8 cellular contexts compared by ENCODE assay signal in genomic region chr11:8732276-8732675, GRCh38. TPM values are rescaled to one million over a fixed set of nuclear protein-coding genes. Genes with fewer than 3 reads are reported as not detected.
A peak's percentile ranks its signal among the peaks of the same experiment; 100 is the strongest.
DNase-seq lines count a peak whose midpoint lies in the region; ATAC-seq and TF ChIP-seq lines count a peak whose summit lies in the region.

No MANE protein-coding gene starts in this region.

- POLR2A ChIA-PET in CD8-positive, alpha-beta T cell (lab: Charles Lee): no interaction called here

- peaks cover 23 to 60% (median 29%) of the 10 kb centered on the region in 3 donors for H3K4me1 ChIP-seq in esophagus squamous epithelium
- peaks cover 23 to 64% of the 10 kb centered on the region in 2 donors for H3K4me1 ChIP-seq in thoracic aorta (ENCODE audit: control insufficient read depth in 1 of 2, low read depth in 2 of 2)
- no peaks in the 10 kb centered on the region for H3K4me1 ChIP-seq in CD8-positive, alpha-beta T cell (ENCODE audit: insufficient read depth, low read length)

- ATAC-seq in GM21360 (IDR thresholded peaks at IDR 0.05; ENCODE audit: unreplicated experiment): peak; percentile 60
- ATAC-seq in thoracic aorta (ENCODE audit: insufficient number of reproducible peaks, low FRiP score, low read depth): no peak
- no peak for ATAC-seq in CD8-positive, alpha-beta T cell

- H3K27ac Mint-ChIP-seq in CD8-positive, alpha-beta T cell: no peak overlapping the region

- peaks cover 8% of the 10 kb centered on the region for H3K27me3 Mint-ChIP-seq in CD8-positive, alpha-beta T cell (ENCODE audit: low read depth)

- H3K9me3 Mint-ChIP-seq in CD8-positive, alpha-beta T cell: no peaks in the 10 kb centered on the region

- H3K4me3 ChIP-seq in HL-60 (replicated peaks; ENCODE audit: insufficient read depth, low read length): no peak overlapping the region
- no peak overlapping the region for H3K4me3 ChIP-seq in esophagus squamous epithelium
- H3K4me3 ChIP-seq in thoracic aorta: no peak overlapping the region
- H3K4me3 ChIP-seq in CD8-positive, alpha-beta T cell (ENCODE audit: low read depth, low read length): no peak overlapping the region

- H3K4me3 Mint-ChIP-seq in CD8-positive, alpha-beta T cell: no peak overlapping the region

- H3K4me1 Mint-ChIP-seq in CD8-positive, alpha-beta T cell (ENCODE audit: low read depth): no peaks in the 10 kb centered on the region

- H3K36me3 Mint-ChIP-seq in CD8-positive, alpha-beta T cell: no peaks in the 10 kb centered on the region

- CTCF ChIA-PET in CD8-positive, alpha-beta T cell (lab: Charles Lee): no interaction called here

- H3K27me3 ChIP-seq in HL-60 (ENCODE audit: insufficient read depth, poor library complexity, severe bottlenecking) (no peaks in the 10 kb centered on the region), esophagus squamous epithelium (no peaks in the 10 kb centered on the region), thoracic aorta (replicated peaks; ENCODE audit: insufficient read depth) (no peaks in the 10 kb centered on the region)
- no peaks in the 10 kb centered on the region for H3K27me3 ChIP-seq in CD8-positive, alpha-beta T cell (ENCODE audit: insufficient read depth, low read length)

- intact Hi-C loops in esophagus squamous epithelium (cut with DNase I): no loop called here
- intact Hi-C loops in CD8-positive, alpha-beta T cell (cut with DNase I, micrococcal nuclease): no loop called here

- TF ChIP-seq POLR2A in esophagus squamous epithelium (IDR thresholded peaks at IDR 0.05): no peak

- TF ChIP-seq CTCF in HL-60 (IDR thresholded peaks at IDR 0.05; ENCODE audit: insufficient read depth, low read length) (no peak), esophagus squamous epithelium (IDR thresholded peaks at IDR 0.05) (no peak), thoracic aorta (IDR thresholded peaks at IDR 0.05) (no peak)
- no peak for TF ChIP-seq CTCF in CD8-positive, alpha-beta T cell (IDR thresholded peaks at IDR 0.05)

- H3K36me3 ChIP-seq in esophagus squamous epithelium (peaks cover 5 to 62% (median 9%) of the 10 kb centered on the region in 3 donors), thoracic aorta (peaks cover 5% of the 10 kb centered on the region)
- no peaks in the 10 kb centered on the region for H3K36me3 ChIP-seq in CD8-positive, alpha-beta T cell (ENCODE audit: insufficient read depth, low read length)

- DNase-seq in HL-60 (ENCODE audit: low read depth in 1 of 2, low spot score in 1 of 2) (peak in 1 of 2 experiments; percentile 51), esophagus squamous epithelium (lab: John Stamatoyannopoulos, UW) (no peak), thoracic aorta (ENCODE audit: low spot score) (no peak), LoVo (ENCODE audit: low spot score) (no peak), DMS79 (lab: John Stamatoyannopoulos, UW) (no peak), GM03348 (ENCODE audit: low spot score) (no peak)
- DNase-seq in CD8-positive, alpha-beta T cell: no peak

- 54 to 61% methylated on average over 3 of the region's 3 CpGs for WGBS in esophagus squamous epithelium, 2 donors

- peak overlapping the region; percentile 28 for H3K27ac ChIP-seq in HL-60 (replicated peaks)
- H3K27ac ChIP-seq in esophagus squamous epithelium: peak overlapping the region; percentile 63 to 84 (median 81)
- H3K27ac ChIP-seq in thoracic aorta: peak overlapping the region; percentile 68 to 75
- H3K27ac ChIP-seq in CD8-positive, alpha-beta T cell (ENCODE audit: low read depth, low read length): no peak overlapping the region

- H3K9me3 ChIP-seq in esophagus squamous epithelium (no peaks in the 10 kb centered on the region), thoracic aorta (no peaks in the 10 kb centered on the region)
- H3K9me3 ChIP-seq in CD8-positive, alpha-beta T cell (ENCODE audit: low read length): no peaks in the 10 kb centered on the region

RNA-seq across cellular contexts. Expression of gene RPL27A, which starts 49.7 kb away (rescaled TPM):
- total RNA-seq in esophagus squamous epithelium (1,000 to 10,000 TPM in 3 of 4 donors, 100 to 1,000 TPM in 1; 921 to 1,566 (median 1,106) TPM), thoracic aorta (100 to 1,000 TPM; 537 to 617 TPM)
- total RNA-seq in CD8-positive, alpha-beta T cell: 1,000 to 10,000 TPM; 1,595 to 1,676 TPM

RNA-seq across cellular contexts. Expression of gene TRIM66, which starts 49.8 kb away (rescaled TPM):
- total RNA-seq in esophagus squamous epithelium (1 to 10 TPM; 4.5 to 5.5 (median 4.8) TPM), thoracic aorta (10 to 100 TPM; 10.2 to 18.1 TPM)
- 1 to 10 TPM; 8.6 to 9.1 TPM for total RNA-seq in CD8-positive, alpha-beta T cell
